In the genomic region with DNA sequence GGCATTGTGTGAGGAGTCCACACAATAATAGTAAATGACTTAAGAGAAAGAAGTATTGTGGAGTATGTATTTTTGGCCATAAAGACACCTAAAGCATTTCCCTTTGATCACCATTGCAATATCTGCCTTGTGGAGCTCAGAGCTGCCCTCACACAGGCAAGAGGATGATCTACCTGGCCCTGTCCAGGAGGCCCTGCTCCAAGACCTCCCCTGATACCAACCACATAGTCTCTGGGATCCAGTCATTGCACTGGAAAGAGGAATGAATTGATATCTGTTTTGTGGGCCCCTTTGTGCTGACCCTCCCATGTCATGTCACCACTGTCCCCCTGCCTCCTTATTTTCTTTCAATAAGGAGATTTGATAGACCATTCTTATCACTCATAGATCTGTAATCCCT, we compare ENCODE assay signal across 11 cellular contexts.
"Had no signal": no experiment of that assay in that cellular context is flagged by ENCODE, and none has a peak within 500 bp of the region (broad histone marks: within the 10 kb centered on the region; RNA-seq: fewer than 3 reads in every experiment).

No MANE protein-coding gene starts in this region.

- H3K9me3 Mint-ChIP-seq: activated CD4-positive, alpha-beta T cell treated with anti-CD3 and anti-CD28 coated beads, Interleukin-2, amount 10 ng/mL, durations not matched to agents 7 days and 5 days; activated naive CD4-positive, alpha-beta T cell treated with anti-CD3 and anti-CD28 coated beads for 36 hours had no signal

- H3K4me3 Mint-ChIP-seq: activated CD4-positive, alpha-beta T cell treated with anti-CD3 and anti-CD28 coated beads, Interleukin-2, amount 10 ng/mL, durations not matched to agents 7 days and 5 days; activated naive CD4-positive, alpha-beta T cell treated with anti-CD3 and anti-CD28 coated beads for 36 hours; stimulated activated effector memory CD8-positive, alpha-beta T cell treated with anti-CD3 and anti-CD28 coated beads, Interleukin-12 subunit alpha, Interleukin-12 subunit beta, amount 100 ng/mL, for 72 hours had no signal

- H3K9me3 ChIP-seq: heart right ventricle, upper lobe of left lung had no signal

- H3K27ac Mint-ChIP-seq: activated CD4-positive, alpha-beta T cell treated with anti-CD3 and anti-CD28 coated beads, Interleukin-2, amount 10 ng/mL, durations not matched to agents 7 days and 5 days; activated naive CD4-positive, alpha-beta T cell treated with anti-CD3 and anti-CD28 coated beads for 36 hours; stimulated activated effector memory CD8-positive, alpha-beta T cell treated with anti-CD3 and anti-CD28 coated beads, Interleukin-12 subunit alpha, Interleukin-12 subunit beta, amount 100 ng/mL, for 72 hours had no signal

- H3K27ac ChIP-seq: coronary artery, upper lobe of left lung had no signal

- H3K27me3 Mint-ChIP-seq: activated CD4-positive, alpha-beta T cell treated with anti-CD3 and anti-CD28 coated beads, Interleukin-2, amount 10 ng/mL, durations not matched to agents 7 days and 5 days had no signal

- H3K27me3 ChIP-seq: heart right ventricle, upper lobe of left lung had no signal

- H3K4me1 ChIP-seq: upper lobe of left lung had no signal

- H3K36me3 Mint-ChIP-seq: stimulated activated effector memory CD8-positive, alpha-beta T cell treated with anti-CD3 and anti-CD28 coated beads, Interleukin-12 subunit alpha, Interleukin-12 subunit beta, amount 100 ng/mL, for 72 hours had no signal

- H3K36me3 ChIP-seq: heart right ventricle, upper lobe of left lung had no signal

- DNase-seq: activated CD4-positive, alpha-beta T cell treated with anti-CD3 and anti-CD28 coated beads, Interleukin-2, amount 10 ng/mL, durations not matched to agents 7 days and 5 days; activated CD4-positive, CD25-positive, alpha-beta regulatory T cell; activated CD8-positive, alpha-beta memory T cell treated with anti-CD3 and anti-CD28 coated beads for 24 hours; activated naive CD4-positive, alpha-beta T cell treated with anti-CD3 and anti-CD28 coated beads for 36 hours; caudate nucleus; effector CD4-positive, alpha-beta T cell; heart right ventricle; upper lobe of left lung had no signal

- ATAC-seq: left lobe of liver; stimulated activated effector memory CD8-positive, alpha-beta T cell treated with anti-CD3 and anti-CD28 coated beads, Interleukin-12 subunit alpha, Interleukin-12 subunit beta, amount 100 ng/mL, for 72 hours had no signal

- H3K4me3 ChIP-seq: coronary artery, heart right ventricle, upper lobe of left lung had no signal

- H3K4me1 Mint-ChIP-seq: activated CD4-positive, alpha-beta T cell treated with anti-CD3 and anti-CD28 coated beads, Interleukin-2, amount 10 ng/mL, durations not matched to agents 7 days and 5 days; stimulated activated effector memory CD8-positive, alpha-beta T cell treated with anti-CD3 and anti-CD28 coated beads, Interleukin-12 subunit alpha, Interleukin-12 subunit beta, amount 100 ng/mL, for 72 hours had no signal
